Comparison of ENCODE assay signal across 1 cellular context in the genomic region with DNA sequence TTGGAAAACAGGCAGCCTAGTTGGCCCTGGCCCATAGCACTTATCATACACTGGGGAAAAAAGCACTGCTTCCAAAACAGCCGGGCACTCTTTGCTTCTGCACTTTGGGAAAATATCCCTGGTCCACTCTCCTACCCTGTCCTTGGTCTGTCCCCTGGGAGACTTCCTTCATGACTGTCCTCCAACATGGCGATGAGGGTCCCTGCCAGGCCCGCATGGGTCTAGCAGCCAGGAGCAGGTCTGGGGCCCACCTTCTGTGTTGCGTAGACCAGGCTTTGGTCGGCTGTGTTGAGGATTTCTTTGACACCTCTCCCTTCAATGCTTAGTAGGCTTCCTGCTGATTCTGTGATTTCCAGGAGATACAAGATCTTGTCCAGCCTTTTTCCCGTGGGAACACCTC.
TF ChIP-seq lines count a peak whose summit lies in the region.

No MANE protein-coding gene starts in this region.

TF ChIP-seq in H1, 55 proteins besides CTCF, POLR2A, EP300 and RAD21:
- TF ChIP-seq NRF1 (IDR thresholded peaks at IDR 0.05; ENCODE audit: low read depth, low read length) (no peak), RBBP5 (IDR thresholded peaks at IDR 0.05; ENCODE audit: borderline replicate concordance, low read depth, low read length) (no peak), KDM5A (IDR thresholded peaks at IDR 0.05; ENCODE audit: low read length) (no peak), TAF7 (optimal IDR thresholded peaks at IDR 0.05; ENCODE audit: borderline replicate concordance, low read depth, low read length) (no peak)
TF ChIP-seq in H1: peak in this region for 0.
